ENCODE assay signal across 23 cellular contexts in genomic region chr4:140084426-140084825, GRCh38.
DNase-seq lines count a peak whose midpoint lies in the region; ATAC-seq, FAIRE-seq and TF ChIP-seq lines count a peak whose summit lies in the region.
"Had no signal": no experiment of that assay in that cellular context is flagged by ENCODE, and none has a peak within 500 bp of the region (broad histone marks: within the 10 kb centered on the region; RNA-seq: fewer than 3 reads in every experiment).

No MANE protein-coding gene starts in this region.

- H4K91ac ChIP-seq in IMR-90 (ENCODE audit: insufficient read depth, low read depth, low read length), result no peak overlapping the region

- TF ChIP-seq RAD21 in IMR-90 (IDR thresholded peaks at IDR 0.05; ENCODE audit: low read length), result no peak

- no peak for DNase-seq in IMR-90
- no peak for DNase-seq in upper lobe of left lung
- no peak for DNase-seq in thyroid gland
- no peak for DNase-seq in HuH-7 (ENCODE audit: low spot score)
- DNase-seq in A673 (ENCODE audit: low spot score), result no peak
- DNase-seq: activated CD4-positive, CD25-positive, alpha-beta regulatory T cell treated with anti-CD3 and anti-CD28 coated beads, Interleukin-2, amount 50 U/mL, for 72 hours; activated CD8-positive, alpha-beta T cell treated with anti-CD3 and anti-CD28 coated beads, Interleukin-2, amount 10 ng/mL, durations not matched to agents 7 days and 5 days; activated effector memory CD4-positive, alpha-beta T cell treated with anti-CD3 and anti-CD28 coated beads, Interleukin-2, amount 50 U/mL, for 16 hours; activated T-cell treated with anti-CD3 and anti-CD28 coated beads for 4 hours; effector CD4-positive, alpha-beta T cell; EL; H7; KG1; lower lobe of right lung; NCI-H1436 treated with DMSO at 0.1 percent for 48 hours; SJCRH30; stimulated activated CD4-positive, alpha-beta T cell treated with anti-CD3 and anti-CD28 coated beads, Interleukin-2, amount 100 ng/mL, for 24 hours; T-cell had no signal

- intact Hi-C loops in IMR-90 (cut with micrococcal nuclease), result loop anchor here (5.0 kb wide), 1 partner anchor 53 kb away; no protein-coding TSS in a partner anchor
- intact Hi-C loops in thyroid gland (cut with DNase I), result no loop called here
- intact Hi-C loops in A673 (cut with micrococcal nuclease; ENCODE audit: unreplicated experiment), result no loop called here

- H3K27ac ChIP-seq in IMR-90 (ENCODE audit: insufficient read depth, low read length) (peak overlapping the region; percentile 7; the same call in 1 of the 2 replicates), mesodermal cell (ENCODE audit: low read depth, low read length, severe bottlenecking) (peak overlapping the region; percentile 92), upper lobe of left lung (peak overlapping the region; percentile 27 to 53 (median 36)), thyroid gland (peak overlapping the region in 1 of 3 donors; percentile 8), A673 (ENCODE audit: low read depth, low read length, poor library complexity, severe bottlenecking) (no peak overlapping the region)
- H3K27ac ChIP-seq: lower lobe of right lung, neutrophil, SJCRH30 had no signal

- H3K9ac ChIP-seq in IMR-90 (ENCODE audit: low read depth, low read length), result peak overlapping the region; percentile 38; the same call in 1 of the 2 replicates

- no peak overlapping the region for H2AK5ac ChIP-seq in IMR-90 (ENCODE audit: low read depth, low read length)

- H2BK15ac ChIP-seq in IMR-90 (ENCODE audit: low read depth, low read length), result peak overlapping the region; percentile 63; the same call in 2 of the 3 replicates

- H3K4me2 ChIP-seq in IMR-90 (ENCODE audit: low read depth, low read length), result peak overlapping the region; percentile 67; the same call in 1 of the 2 replicates

- peak; percentile 37 for FAIRE-seq in endometrium (lab: Jason Lieb, UNC)
- FAIRE-seq: GM12892 had no signal

- H3K4me3 ChIP-seq in IMR-90 (ENCODE audit: insufficient read depth, low read depth, low read length), result no peak overlapping the region
- no peak overlapping the region for H3K4me3 ChIP-seq in mesodermal cell (ENCODE audit: extremely low read depth, insufficient read depth, low read length, poor library complexity, severe bottlenecking)
- H3K4me3 ChIP-seq in upper lobe of left lung, result no peak overlapping the region
- no peak overlapping the region for H3K4me3 ChIP-seq in thyroid gland (replicated peaks in 1 of 3)
- no peak overlapping the region for H3K4me3 ChIP-seq in A673 (ENCODE audit: low read depth, low read length, poor library complexity, severe bottlenecking)
- H3K4me3 ChIP-seq: lower lobe of right lung, SJCRH30 had no signal

- WGBS in IMR-90 (ENCODE audit: extremely low coverage in 2 of 2, insufficient read length in 1 of 2), 2 experiments, result 100% methylated on average over 1 of the region's 4 CpGs; no CpG with 5 or more reads in 1 of the 2 experiments
- 83 to 90% methylated on average over 4 of the region's 4 CpGs for WGBS in mesodermal cell (ENCODE audit: insufficient coverage in 2 of 2), 2 experiments
- WGBS in upper lobe of left lung, 2 donors, result 50% methylated on average over 4 of the region's 4 CpGs
- WGBS in thyroid gland, 2 donors, result 68 to 73% methylated on average over 4 of the region's 4 CpGs

- CTCF ChIA-PET in IMR-90 (lab: Yijun Ruan, JAX) (no interaction called here), A673 (lab: Charles Lee) (no interaction called here)

- in situ Hi-C loops in IMR-90 (cut with MboI; ENCODE audit: low sequenced_read_pairs), result no loop called here

- no peaks in the 10 kb centered on the region for H4K20me1 ChIP-seq in IMR-90 (ENCODE audit: insufficient read depth, low read length)

- ATAC-seq in IMR-90 (ENCODE audit: low read depth) (no peak), upper lobe of left lung (ENCODE audit: low FRiP score in 2 of 2) (no peak), HG03025 (IDR thresholded peaks at IDR 0.05; ENCODE audit: low FRiP score, unreplicated experiment) (no peak)
- ATAC-seq: activated CD8-positive, alpha-beta T cell treated with anti-CD3 and anti-CD28 coated beads, Interleukin-2, amount 10 ng/mL, durations not matched to agents 7 days and 5 days; T-cell had no signal

- peak overlapping the region; percentile 80; the same call in 1 of the 2 replicates for H2BK120ac ChIP-seq in IMR-90 (ENCODE audit: low read depth, low read length)

- H3K9me3 ChIP-seq in IMR-90 (ENCODE audit: control insufficient read depth, insufficient read depth, low read length), result no peaks in the 10 kb centered on the region
- no peaks in the 10 kb centered on the region for H3K9me3 ChIP-seq in mesodermal cell (ENCODE audit: control insufficient read depth, low read length)
- H3K9me3 ChIP-seq in upper lobe of left lung, result no peaks in the 10 kb centered on the region
- H3K9me3 ChIP-seq in thyroid gland, result no peaks in the 10 kb centered on the region
- H3K9me3 ChIP-seq in A673 (ENCODE audit: low read depth, low read length, poor library complexity, severe bottlenecking), result no peaks in the 10 kb centered on the region
- H3K9me3 ChIP-seq: lower lobe of right lung, neutrophil, SJCRH30 had no signal

- H3K4me1 ChIP-seq in IMR-90 (ENCODE audit: control insufficient read depth, insufficient read depth, low read length) (peaks cover 35% of the 10 kb centered on the region), mesodermal cell (ENCODE audit: control insufficient read depth, insufficient read depth, low read length, poor library complexity, severe bottlenecking) (peaks cover 78% of the 10 kb centered on the region), upper lobe of left lung (peaks cover 26 to 48% (median 35%) of the 10 kb centered on the region in 4 donors), thyroid gland (peaks cover 31 to 32% of the 10 kb centered on the region in 2 donors), A673 (ENCODE audit: insufficient read depth, low read length, poor library complexity, severe bottlenecking) (no peaks in the 10 kb centered on the region)
- H3K4me1 ChIP-seq: SJCRH30 had no signal

- H2AK9ac ChIP-seq in IMR-90 (replicated peaks; ENCODE audit: low read depth, low read length, poor library complexity), result no peak overlapping the region

- H3K36me3 ChIP-seq in IMR-90 (ENCODE audit: control insufficient read depth, insufficient read depth, low read length) (no peaks in the 10 kb centered on the region), mesodermal cell (ENCODE audit: control insufficient read depth, insufficient read depth, low read length) (no peaks in the 10 kb centered on the region), upper lobe of left lung (no peaks in the 10 kb centered on the region), thyroid gland (no peaks in the 10 kb centered on the region), A673 (ENCODE audit: insufficient read depth, low read length, poor library complexity, severe bottlenecking) (no peaks in the 10 kb centered on the region)
- H3K36me3 ChIP-seq: lower lobe of right lung, neutrophil, SJCRH30 had no signal

- dilution Hi-C loops in IMR-90 (cut with HindIII; ENCODE audit: low sequenced_read_pairs, unreplicated experiment), result no loop called here

- H2BK5ac ChIP-seq in IMR-90 (ENCODE audit: low read depth, low read length, poor library complexity, severe bottlenecking), result peak overlapping the region; percentile 86

- H3K56ac ChIP-seq in IMR-90 (ENCODE audit: extremely low read depth, insufficient read depth, low read length), result no peak overlapping the region

- peaks cover 11 to 38% of the 10 kb centered on the region in 2 experiments for H3K79me1 ChIP-seq in IMR-90 (ENCODE audit: low read depth in 1 of 2, low read length in 2 of 2)

- peak overlapping the region; percentile 76; the same call in 1 of the 2 replicates for H3K4ac ChIP-seq in IMR-90 (ENCODE audit: low read depth, low read length)

- POLR2A ChIA-PET in IMR-90 (lab: Charles Lee; ENCODE audit: unreplicated experiment) (no interaction called here), A673 (lab: Charles Lee; ENCODE audit: low non-redundant PET) (no interaction called here)

- H3K27me3 ChIP-seq in IMR-90 (ENCODE audit: control insufficient read depth, insufficient read depth, low read length) (no peaks in the 10 kb centered on the region), upper lobe of left lung (no peaks in the 10 kb centered on the region), thyroid gland (no peaks in the 10 kb centered on the region), A673 (replicated peaks; ENCODE audit: insufficient read depth, low read depth, low read length, poor library complexity) (no peaks in the 10 kb centered on the region)
- H3K27me3 ChIP-seq: neutrophil, SJCRH30 had no signal

- H3K9me1 ChIP-seq in IMR-90 (ENCODE audit: insufficient read depth, low read length), result peaks cover 18% of the 10 kb centered on the region

- TF ChIP-seq EP300 in upper lobe of left lung (IDR thresholded peaks at IDR 0.05), result no peak

- H2AFZ ChIP-seq in IMR-90 (replicated peaks; ENCODE audit: low read length, poor library complexity), result no peak overlapping the region

- H2BK20ac ChIP-seq in IMR-90 (ENCODE audit: low read depth, low read length), result peak overlapping the region; percentile 90; the same call in 1 of the 2 replicates

- TF ChIP-seq POLR2A in IMR-90 (IDR thresholded peaks at IDR 0.05; ENCODE audit: low read depth, low read length) (no peak), upper lobe of left lung (IDR thresholded peaks at IDR 0.05) (no peak), thyroid gland (IDR thresholded peaks at IDR 0.05) (no peak)

- peak overlapping the region; percentile 55; the same call in 1 of the 2 replicates for H3K14ac ChIP-seq in IMR-90 (replicated peaks; ENCODE audit: low read depth, low read length)

- H3K23ac ChIP-seq in IMR-90 (ENCODE audit: low read depth, low read length), result peak overlapping the region; percentile 86; the same call in 1 of the 2 replicates

- BruUV-seq in IMR-90 (replicated peaks; lab: Mats Ljungman, UMichigan), result no TSS peak
- BruUV-seq in A673 (replicated peaks; lab: Mats Ljungman, UMichigan), result no TSS peak

- H4K8ac ChIP-seq in IMR-90 (ENCODE audit: low read depth in 2 of 2, low read length in 2 of 2), result peak overlapping the region; percentile 12 to 75; a peak in 2 of 4 replicates

- H3K18ac ChIP-seq in IMR-90 (ENCODE audit: low read depth, low read length), result peak overlapping the region; percentile 84; the same call in 1 of the 2 replicates

- TF ChIP-seq CTCF in IMR-90 (conservative IDR thresholded peaks at IDR 0.05; ENCODE audit: low read depth, low read length), result no peak
- TF ChIP-seq CTCF in upper lobe of left lung (IDR thresholded peaks at IDR 0.05), result no peak
- TF ChIP-seq CTCF in thyroid gland (IDR thresholded peaks at IDR 0.05), result no peak
- no peak for TF ChIP-seq CTCF in A673 (conservative IDR thresholded peaks at IDR 0.05; ENCODE audit: low read depth, low read length)

- no peak overlapping the region for H4K5ac ChIP-seq in IMR-90 (ENCODE audit: low read depth, low read length)

TF ChIP-seq in IMR-90, 13 proteins besides CTCF, POLR2A, EP300 and RAD21 (continues in another document):
- TF ChIP-seq SMC3 (IDR thresholded peaks at IDR 0.05; ENCODE audit: low read depth, low read length) (no peak), RCOR1 (IDR thresholded peaks at IDR 0.05; ENCODE audit: insufficient replicate concordance, low read length) (no peak), MAFK (IDR thresholded peaks at IDR 0.05; ENCODE audit: low read depth, low read length) (no peak), CEBPB (IDR thresholded peaks at IDR 0.05; ENCODE audit: low read depth, low read length) (no peak), BHLHE40 (IDR thresholded peaks at IDR 0.05; ENCODE audit: low read depth, low read length) (no peak), NFE2L2 (IDR thresholded peaks at IDR 0.05; ENCODE audit: low read depth, low read length) (no peak)
